In the genomic region with DNA sequence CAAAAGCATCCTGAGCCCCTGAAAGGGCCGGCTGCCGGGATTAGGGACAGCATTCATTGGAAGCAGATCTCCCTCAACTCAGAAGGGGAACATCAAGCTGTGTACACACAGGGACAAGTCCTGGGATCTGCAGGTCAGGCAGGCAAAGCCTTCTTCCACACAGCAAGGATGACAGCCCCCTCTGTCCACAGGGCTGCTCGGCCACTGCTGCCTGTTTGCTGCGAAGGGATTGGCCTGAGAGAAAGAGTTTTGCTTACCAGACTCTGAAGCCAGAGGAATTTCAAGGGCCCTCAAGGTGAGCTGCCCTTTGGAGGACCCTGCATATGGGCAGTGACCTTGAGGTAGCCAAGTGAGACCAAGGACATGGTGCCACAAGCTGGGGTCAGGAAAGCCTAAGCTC, we compare ENCODE assay signal across 22 cellular contexts. TPM values are rescaled to one million over a fixed set of nuclear protein-coding genes. Genes with fewer than 3 reads are reported as not detected.
DNase-seq lines count a peak whose midpoint lies in the region; ATAC-seq and TF ChIP-seq lines count a peak whose summit lies in the region.
"Had no signal": no experiment of that assay in that cellular context is flagged by ENCODE, and none has a peak within 500 bp of the region (broad histone marks: within the 10 kb centered on the region; RNA-seq: fewer than 3 reads in every experiment).

No MANE protein-coding gene starts in this region.

- no peak overlapping the region for H2AK5ac ChIP-seq in H9 (ENCODE audit: insufficient read length, low read length)
- H2AK5ac ChIP-seq in neuronal stem cell (ENCODE audit: low read depth, low read length): peak overlapping the region; percentile 11

- H2BK15ac ChIP-seq in H9 (ENCODE audit: low read depth, low read length): no peak overlapping the region
- H2BK15ac ChIP-seq in neuronal stem cell (ENCODE audit: low read length): no peak overlapping the region

- no peak overlapping the region for H4K91ac ChIP-seq in H9 (ENCODE audit: insufficient read length, low read depth, low read length)
- H4K91ac ChIP-seq in neuronal stem cell (ENCODE audit: low read depth, low read length, poor library complexity): no peak overlapping the region

- H3K9me3 ChIP-seq in H9 (ENCODE audit: control insufficient read depth, low read depth, low read length) (no peaks in the 10 kb centered on the region), left lung (no peaks in the 10 kb centered on the region), neuronal stem cell (replicated peaks in 1 of 2; ENCODE audit: control insufficient read depth in 2 of 2, insufficient read depth in 1 of 2, low read depth in 1 of 2, low read length in 2 of 2) (no peaks in the 10 kb centered on the region)
- H3K9me3 ChIP-seq: A549 had no signal

- no peak overlapping the region for H3K18ac ChIP-seq in H9 (ENCODE audit: insufficient read length, low read depth, low read length)
- H3K18ac ChIP-seq in neuronal stem cell (ENCODE audit: low read length): no peak overlapping the region

- no peaks in the 10 kb centered on the region for H3K36me3 Mint-ChIP-seq in H9 (ENCODE audit: insufficient read depth in 1 of 3, low read depth in 3 of 3)
- H3K36me3 Mint-ChIP-seq in activated T-cell treated with anti-CD3 and anti-CD28 coated beads, Interleukin-2, amount 50 U/mL, for 4 hours (ENCODE audit: insufficient read depth): no peaks in the 10 kb centered on the region
- H3K36me3 Mint-ChIP-seq: CD4-positive, alpha-beta memory T cell had no signal

- H3K27me3 Mint-ChIP-seq in H9 (ENCODE audit: low read depth): peaks cover 30% of the 10 kb centered on the region
- H3K27me3 Mint-ChIP-seq in activated T-cell treated with anti-CD3 and anti-CD28 coated beads, Interleukin-2, amount 50 U/mL, for 4 hours (ENCODE audit: low read depth): peaks cover 50% of the 10 kb centered on the region

- ATAC-seq in left lung: peak; percentile 50
- ATAC-seq in activated T-cell treated with anti-CD3 and anti-CD28 coated beads, Interleukin-2, amount 50 U/mL, for 4 hours: no peak
- ATAC-seq in GM18511 (IDR thresholded peaks at IDR 0.05; ENCODE audit: unreplicated experiment): no peak
- ATAC-seq: A549, HCT116 had no signal

- intact Hi-C loops in left lung (cut with DNase I): no loop called here

- DNase-seq in H9 (no peak), left lung (no peak), neuronal stem cell (ENCODE audit: low spot score) (no peak)
- DNase-seq in activated T-cell treated with anti-CD3 and anti-CD28 coated beads, Interleukin-2, amount 50 U/mL, for 4 hours: no peak
- no peak for DNase-seq in effector CD4-positive, alpha-beta T cell
- DNase-seq: 8988T; ACHN; AML-193; C1 segment of cervical spinal cord; Calu3; CD4-positive, alpha-beta memory T cell; COR-L47; DMS53; DMS79 treated with DMSO at 0.1 percent for 48 hours; GF-D8; GM23248; H7 had no signal

- H4K5ac ChIP-seq in H9 (ENCODE audit: insufficient read length, low read depth, low read length): no peak overlapping the region

- H3K36me3 ChIP-seq in left lung: no peaks in the 10 kb centered on the region
- H3K36me3 ChIP-seq in neuronal stem cell (replicated peaks in 1 of 2; ENCODE audit: control insufficient read depth in 2 of 2, insufficient read depth in 2 of 2, low read length in 2 of 2): no peaks in the 10 kb centered on the region

- H3K4me3 Mint-ChIP-seq in H9: no peak overlapping the region
- no peak overlapping the region for H3K4me3 Mint-ChIP-seq in activated T-cell treated with anti-CD3 and anti-CD28 coated beads, Interleukin-2, amount 50 U/mL, for 4 hours
- H3K4me3 Mint-ChIP-seq: CD4-positive, alpha-beta memory T cell had no signal

- H3K4ac ChIP-seq in H9 (ENCODE audit: low read depth, low read length) (no peak overlapping the region), neuronal stem cell (ENCODE audit: low read length) (no peak overlapping the region)

- H2BK5ac ChIP-seq in H9 (ENCODE audit: insufficient read length, low read length) (no peak overlapping the region), neuronal stem cell (ENCODE audit: low read length) (no peak overlapping the region)

- H3K27ac Mint-ChIP-seq in H9: no peak overlapping the region; a peak in 1 of 7 replicates
- H3K27ac Mint-ChIP-seq: CD4-positive, alpha-beta memory T cell had no signal

- H3K14ac ChIP-seq in H9 (ENCODE audit: insufficient read depth, low read length) (0 out of 2 replicates have a peak overlapping the region, but pooled peaks have one; percentile 37), neuronal stem cell (ENCODE audit: low read length) (no peak overlapping the region)

- H3K4me2 ChIP-seq in H9 (ENCODE audit: insufficient read depth, insufficient read length, low read length) (no peak overlapping the region), neuronal stem cell (ENCODE audit: insufficient read depth, low read length, poor library complexity, severe bottlenecking) (no peak overlapping the region)
- H3K4me2 ChIP-seq: A549 had no signal

- WGBS in H9 (ENCODE audit: extremely low coverage, insufficient read length, low lambda C conversion rate): no CpG with 5 or more reads among the region's 4 CpGs
- no CpG with 5 or more reads among the region's 4 CpGs for WGBS in neuronal stem cell (ENCODE audit: extremely low coverage in 2 of 2, insufficient read length in 2 of 2, insufficient replicate concordance in 1 of 2), 2 donors

- no peaks in the 10 kb centered on the region for H3K9me3 Mint-ChIP-seq in H9
- no peaks in the 10 kb centered on the region for H3K9me3 Mint-ChIP-seq in activated T-cell treated with anti-CD3 and anti-CD28 coated beads, Interleukin-2, amount 50 U/mL, for 4 hours

- H2BK20ac ChIP-seq in H9 (ENCODE audit: low read depth, low read length, poor library complexity, severe bottlenecking): no peak overlapping the region

- no peak overlapping the region for H2AFZ ChIP-seq in H9 (ENCODE audit: low read length)
- no peak overlapping the region for H2AFZ ChIP-seq in neuronal stem cell (ENCODE audit: low read length)
- H2AFZ ChIP-seq: GM23248 had no signal

- H2BK120ac ChIP-seq in H9 (ENCODE audit: low read depth, low read length, poor library complexity, severe bottlenecking): no peak overlapping the region
- H2BK120ac ChIP-seq in neuronal stem cell (ENCODE audit: low read depth, low read length): no peak overlapping the region

- no peak for TF ChIP-seq CTCF in H9 (conservative IDR thresholded peaks at IDR 0.05)
- no peak for TF ChIP-seq CTCF in left lung (IDR thresholded peaks at IDR 0.05)

- no peaks in the 10 kb centered on the region for H4K20me1 ChIP-seq in H9 (ENCODE audit: control insufficient read depth, insufficient read depth, insufficient read length)

- H3T11ph ChIP-seq in H9 (ENCODE audit: low read length): no peak overlapping the region

- H3K27ac ChIP-seq in H9 (ENCODE audit: insufficient read length, low read depth, low read length) (no peak overlapping the region), left lung (no peak overlapping the region), neuronal stem cell (replicated peaks; ENCODE audit: low read length) (no peak overlapping the region)
- H3K27ac ChIP-seq: A549, GM23248 had no signal

- H3K27me3 ChIP-seq in H9 (ENCODE audit: insufficient read depth, low read length) (no peaks in the 10 kb centered on the region), left lung (peaks cover 0 to 22% of the 10 kb centered on the region in 2 donors), neuronal stem cell (ENCODE audit: control insufficient read depth in 3 of 3, insufficient read depth in 3 of 3, low read depth in 1 of 3, low read length in 3 of 3) (peaks cover 0 to 17% (median 0%) of the 10 kb centered on the region in 3 experiments)

- H3K4me3 ChIP-seq in left lung (no peak overlapping the region), neuronal stem cell (ENCODE audit: low read length in 2 of 2) (no peak overlapping the region)
- H3K4me3 ChIP-seq: A549, GM23248 had no signal

- H4K8ac ChIP-seq in H9 (replicated peaks; ENCODE audit: insufficient read length, low read depth, low read length) (no peak overlapping the region), neuronal stem cell (ENCODE audit: low read depth, low read length) (no peak overlapping the region)

- H3K79me2 ChIP-seq in H9 (ENCODE audit: insufficient read depth, low read length): no peaks in the 10 kb centered on the region

- no peaks in the 10 kb centered on the region for H3K79me1 ChIP-seq in H9 (ENCODE audit: insufficient read depth, low read depth, low read length, poor library complexity, severe bottlenecking)
- H3K79me1 ChIP-seq in neuronal stem cell (ENCODE audit: low read depth, low read length): no peaks in the 10 kb centered on the region

- no peak overlapping the region for H3K56ac ChIP-seq in H9 (ENCODE audit: insufficient read length, low read depth, low read length)

- H3K4me1 Mint-ChIP-seq in H9: peaks cover 25 to 29% of the 10 kb centered on the region in 2 experiments
- H3K4me1 Mint-ChIP-seq in activated T-cell treated with anti-CD3 and anti-CD28 coated beads, Interleukin-2, amount 50 U/mL, for 4 hours (ENCODE audit: low read depth): peaks cover 10% of the 10 kb centered on the region

- no peaks in the 10 kb centered on the region for H3K23me2 ChIP-seq in H9 (ENCODE audit: insufficient read length, low read depth, low read length, poor library complexity, severe bottlenecking)

- H3K4me1 ChIP-seq in H9 (ENCODE audit: insufficient read depth, low read length) (no peaks in the 10 kb centered on the region), left lung (peaks cover 0 to 15% of the 10 kb centered on the region in 2 donors), neuronal stem cell (ENCODE audit: control insufficient read depth in 2 of 2, insufficient read depth in 1 of 2, low read depth in 1 of 2, low read length in 2 of 2) (peaks cover 3 to 11% of the 10 kb centered on the region in 2 donors)
- H3K4me1 ChIP-seq: A549 had no signal

- H3K9ac ChIP-seq in H9 (ENCODE audit: extremely low read depth, insufficient read length, low read length) (no peak overlapping the region), neuronal stem cell (ENCODE audit: low read depth, low read length, poor library complexity) (no peak overlapping the region)
- H3K9ac ChIP-seq: GM23248 had no signal

- H2BK12ac ChIP-seq in H9 (ENCODE audit: insufficient read length, low read depth, low read length): no peak overlapping the region
- no peak overlapping the region for H2BK12ac ChIP-seq in neuronal stem cell (ENCODE audit: low read length)

- no peak overlapping the region for H3K23ac ChIP-seq in H9 (ENCODE audit: insufficient read length, low read depth, low read length)
- H3K23ac ChIP-seq in neuronal stem cell (ENCODE audit: low read depth, low read length, poor library complexity): peak overlapping the region; percentile 35

RNA-seq across cellular contexts. Expression of a gene that starts 11.1 kb away (rescaled TPM):
- 0.33 and 0.39 TPM in 2 replicates for total RNA-seq in H9 (2021)
- total RNA-seq in left lung: 1 to 10 TPM; 7.5 to 8.7 TPM
- polyA plus RNA-seq in neuronal stem cell (2013, experiment 1 of 2): 2.0 TPM
- polyA plus RNA-seq in neuronal stem cell (2013, experiment 2 of 2): 1.9 TPM
- total RNA-seq in activated T-cell treated with anti-CD3 and anti-CD28 coated beads, Interleukin-2, amount 50 U/mL, for 4 hours: under 1 TPM in 2 of 3 donors, not detected in 1; 0.05 to 0.29 TPM
- total RNA-seq: Calu3; CD4-positive, alpha-beta memory T cell; G401; GM23248 had no signal
- polyA plus RNA-seq: BJ, GM23248 had no signal
